ENCODE assay signal across 20 cellular contexts in the genomic region with DNA sequence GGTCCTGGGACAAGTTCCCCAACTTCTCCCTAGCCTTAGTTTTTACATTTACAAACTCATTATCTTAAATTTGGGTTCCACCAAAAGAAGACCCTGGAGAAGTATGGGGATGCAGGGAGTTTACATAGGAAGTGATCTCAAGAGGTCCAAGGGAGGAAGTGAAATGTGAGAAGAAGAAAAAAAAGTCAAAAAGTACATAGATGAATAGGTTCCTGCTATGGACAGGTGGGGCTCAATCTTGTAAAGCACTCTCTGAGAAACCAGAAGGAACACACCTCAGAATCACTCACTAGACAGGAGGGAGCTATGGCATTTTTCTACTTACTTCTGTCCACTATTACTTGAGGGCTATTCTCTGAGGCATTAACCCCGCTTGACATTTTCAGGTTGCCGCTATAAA. TPM values are rescaled to one million over a fixed set of nuclear protein-coding genes. Genes with fewer than 3 reads are reported as not detected.
DNase-seq lines count a peak whose midpoint lies in the region; ATAC-seq lines count a peak whose summit lies in the region.
"Had no signal": no experiment of that assay in that cellular context is flagged by ENCODE, and none has a peak within 500 bp of the region (broad histone marks: within the 10 kb centered on the region; RNA-seq: fewer than 3 reads in every experiment).

No MANE protein-coding gene starts in this region.

- no peak for DNase-seq in GF-D8 (lab: John Stamatoyannopoulos, UW)
- no peak for DNase-seq in H4 (ENCODE audit: low spot score)
- DNase-seq in COLO829 (ENCODE audit: low spot score), result no peak
- DNase-seq in AG08395 (ENCODE audit: low spot score), result no peak
- DNase-seq: activated CD4-positive, CD25-positive, alpha-beta regulatory T cell; activated CD8-positive, alpha-beta memory T cell treated with anti-CD3 and anti-CD28 coated beads for 24 hours; activated naive CD8-positive, alpha-beta T cell treated with anti-CD3 and anti-CD28 coated beads, Interleukin-2, amount 10 ng/mL, durations not matched to agents 7 days and 5 days; CD4-positive, alpha-beta T cell; cortex of kidney; DMS79; hippocampal formation; kidney; mesenchymal stem cell; naive thymus-derived CD4-positive, alpha-beta T cell had no signal

- ATAC-seq in GM18511 (IDR thresholded peaks at IDR 0.05; ENCODE audit: unreplicated experiment) (peak; percentile 76), GM19452 (IDR thresholded peaks at IDR 0.05; ENCODE audit: unreplicated experiment) (peak; percentile 54), HG02852 (IDR thresholded peaks at IDR 0.05; ENCODE audit: unreplicated experiment) (peak; percentile 69), HG03520 (IDR thresholded peaks at IDR 0.05; ENCODE audit: unreplicated experiment) (peak; percentile 69)
- ATAC-seq: naive thymus-derived CD4-positive, alpha-beta T cell; sciatic nerve had no signal

RNA-seq across cellular contexts. Expression of gene ARHGAP6, which starts 56.6 kb away (rescaled TPM):
- 0.14 and 0.66 TPM in 2 replicates for total RNA-seq in H4 (2014; rRNA removed; shearing (Covaris generic))
- total RNA-seq: activated naive CD8-positive, alpha-beta T cell treated with anti-CD3 and anti-CD28 coated beads, Interleukin-2, amount 10 ng/mL, durations not matched to agents 7 days and 5 days; activated T-helper 1 cell treated with anti-CD3 and anti-CD28 coated beads, Interleukin-12 subunit alpha, Interleukin-12 subunit beta, Interleukin-2, Interleukin-4 antibody, amounts not matched to agents 30 ng/mL and 10 ng/mL and 1 ng/mL, durations not matched to agents 14 hours and 24 hours and 36 hours; CD4-positive, alpha-beta T cell had no signal
